24 cellular contexts compared by ENCODE assay signal in the genomic region with DNA sequence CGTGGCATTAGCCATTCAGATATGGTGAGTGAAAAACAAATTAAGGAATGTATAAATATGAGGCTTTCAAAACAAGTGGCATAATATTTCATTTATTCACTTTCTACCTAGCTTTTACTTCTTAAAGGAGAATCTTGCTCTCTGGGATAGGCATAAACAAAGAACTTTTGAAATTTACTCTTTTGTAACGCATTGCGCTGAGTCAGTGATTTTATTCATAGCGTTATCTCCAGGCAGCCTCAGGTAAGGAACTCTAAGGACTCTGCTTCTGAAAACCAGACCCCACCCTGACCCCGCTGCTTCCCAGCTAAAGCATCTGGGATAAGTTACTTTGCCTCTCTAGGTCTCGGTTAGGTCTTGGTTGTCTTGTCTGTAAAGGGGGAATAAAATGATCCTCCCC.
A peak's percentile ranks its signal among the peaks of the same experiment; 100 is the strongest.
DNase-seq lines count a peak whose midpoint lies in the region; ATAC-seq, FAIRE-seq and TF ChIP-seq lines count a peak whose summit lies in the region.
"Had no signal": no experiment of that assay in that cellular context is flagged by ENCODE, and none has a peak within 500 bp of the region (broad histone marks: within the 10 kb centered on the region; RNA-seq: fewer than 3 reads in every experiment).

No MANE protein-coding gene starts in this region.

- H3K14ac ChIP-seq in IMR-90 (replicated peaks; ENCODE audit: low read depth, low read length): no peak overlapping the region

- no peaks in the 10 kb centered on the region for H3K79me1 ChIP-seq in IMR-90 (ENCODE audit: low read depth in 1 of 2, low read length in 2 of 2)

- TF ChIP-seq RAD21 in HepG2 (CRISPR knock-in tag; IDR thresholded peaks at IDR 0.05) (no peak), IMR-90 (IDR thresholded peaks at IDR 0.05; ENCODE audit: low read length) (no peak)

- BruUV-seq in HepG2 (replicated peaks; lab: Mats Ljungman, UMichigan): no TSS peak
- BruUV-seq in IMR-90 (replicated peaks; lab: Mats Ljungman, UMichigan): no TSS peak

- intact Hi-C loops in HepG2 (cut with micrococcal nuclease; ENCODE audit: unreplicated experiment): no loop called here
- intact Hi-C loops in right lobe of liver (cut with DNase I): no loop called here
- intact Hi-C loops in IMR-90 (cut with micrococcal nuclease): no loop called here
- intact Hi-C loops in vagina (cut with DNase I): no loop called here

- no peak for TF ChIP-seq EP300 in HepG2 (IDR thresholded peaks at IDR 0.05; ENCODE audit: low read depth in 2 of 2, low read length in 2 of 2)
- no peak for TF ChIP-seq EP300 in HepG2 (CRISPR knock-in tag; IDR thresholded peaks at IDR 0.05; ENCODE audit: borderline replicate concordance)

- ATAC-seq in HepG2: no peak
- ATAC-seq in right lobe of liver: no peak
- no peak for ATAC-seq in IMR-90 (ENCODE audit: low read depth)
- no peak for ATAC-seq in GM18498 (IDR thresholded peaks at IDR 0.05; ENCODE audit: unreplicated experiment)
- ATAC-seq: CD8-positive, alpha-beta T cell; GM12878 had no signal

- 95% methylated on average over 6 of the region's 6 CpGs for WGBS in HepG2 (ENCODE audit: low lambda C conversion rate)
- WGBS in right lobe of liver (ENCODE audit: insufficient coverage, low coverage, low lambda C conversion rate, missing lambda C conversion rate): 92% methylated on average over 5 of the region's 6 CpGs
- WGBS in IMR-90 (ENCODE audit: extremely low coverage in 2 of 2, insufficient read length in 1 of 2), 2 experiments: 100% methylated on average over 3 of the region's 6 CpGs; no CpG with 5 or more reads in 1 of the 2 experiments

- TF ChIP-seq POLR2A in HepG2 (IDR thresholded peaks at IDR 0.05; ENCODE audit: insufficient read depth in 1 of 2, low read depth in 2 of 2, low read length in 2 of 2) (no peak), right lobe of liver (IDR thresholded peaks at IDR 0.05) (no peak), IMR-90 (IDR thresholded peaks at IDR 0.05; ENCODE audit: low read depth, low read length) (no peak), vagina (IDR thresholded peaks at IDR 0.05) (no peak)

- H3K56ac ChIP-seq in IMR-90 (ENCODE audit: extremely low read depth, insufficient read depth, low read length): no peak overlapping the region

- H3K9me3 ChIP-seq in HepG2 (ENCODE audit: low read length) (peaks cover 10% of the 10 kb centered on the region), right lobe of liver (no peaks in the 10 kb centered on the region), IMR-90 (ENCODE audit: control insufficient read depth, insufficient read depth, low read length) (peaks cover 8% of the 10 kb centered on the region), vagina (no peaks in the 10 kb centered on the region)

- H2BK20ac ChIP-seq in IMR-90 (ENCODE audit: low read depth, low read length): no peak overlapping the region

- H3K9ac ChIP-seq in HepG2 (ENCODE audit: insufficient read depth, low read depth, low read length) (no peak overlapping the region), IMR-90 (ENCODE audit: low read depth, low read length) (no peak overlapping the region)
- H3K9ac ChIP-seq: BLaER1 treated with 17β-estradiol and CSF1 and Interleukin-3, amounts not matched to agents 10 nM and 100 nM had no signal

- H3K4me3 Mint-ChIP-seq in nephron: no peak overlapping the region
- H3K4me3 Mint-ChIP-seq: B cell; CD4-positive, alpha-beta T cell; CD8-positive, alpha-beta T cell had no signal

- H3K9me3 Mint-ChIP-seq in nephron: peaks cover 18% of the 10 kb centered on the region

- H2AK5ac ChIP-seq in IMR-90 (ENCODE audit: low read depth, low read length): no peak overlapping the region

- no peak overlapping the region for H3K23ac ChIP-seq in IMR-90 (ENCODE audit: low read depth, low read length)

- peak overlapping the region; percentile 2 to 92 (median 64) for H3K27ac Mint-ChIP-seq in nephron
- H3K27ac Mint-ChIP-seq: B cell; CD4-positive, alpha-beta T cell; CD8-positive, alpha-beta T cell had no signal

- DNase-seq in HepG2 (ENCODE audit: low spot score): no peak
- no peak for DNase-seq in right lobe of liver
- no peak for DNase-seq in IMR-90
- DNase-seq in NCI-H82 treated with DMSO at 0.1 percent for 48 hours (lab: John Stamatoyannopoulos, UW; ENCODE audit: unreplicated experiment): no peak
- DNase-seq in vagina (ENCODE audit: extremely low spot score in 2 of 2): no peak
- DNase-seq: AML-193; CD4-positive, alpha-beta T cell; CD8-positive, alpha-beta T cell; DMS 273 treated with DMSO at 0.1 percent for 48 hours; DMS153; DMS53; DMS79; DND-41; EL; GDM1 had no signal

- CTCF ChIA-PET in HepG2 (lab: Yijun Ruan, JAX; ENCODE audit: low intra/inter-chr PET ratio, low total read pairs) (no interaction called here), IMR-90 (lab: Yijun Ruan, JAX) (no interaction called here)

- dilution Hi-C loops in IMR-90 (cut with HindIII; ENCODE audit: low sequenced_read_pairs, unreplicated experiment): no loop called here

- H2AFZ ChIP-seq in HepG2 (ENCODE audit: low read length): no peak overlapping the region
- no peak overlapping the region for H2AFZ ChIP-seq in IMR-90 (replicated peaks; ENCODE audit: low read length, poor library complexity)

- TF ChIP-seq CTCF in HepG2 (CRISPR knock-in tag; IDR thresholded peaks at IDR 0.05): no peak
- no peak for TF ChIP-seq CTCF in right lobe of liver (IDR thresholded peaks at IDR 0.05)
- no peak for TF ChIP-seq CTCF in IMR-90 (conservative IDR thresholded peaks at IDR 0.05; ENCODE audit: low read depth, low read length)
- TF ChIP-seq CTCF in nephron (IDR thresholded peaks at IDR 0.05; ENCODE audit: unreplicated experiment in 3 of 3): no peak
- TF ChIP-seq CTCF in vagina (IDR thresholded peaks at IDR 0.05): no peak

- in situ Hi-C loops in HepG2 (cut with HindIII; ENCODE audit: extremely low pct_ligation_motif_present, low pct_unique_long_range_greater_than_20kb) (no loop called here), IMR-90 (cut with MboI; ENCODE audit: low sequenced_read_pairs) (no loop called here)

- no peak overlapping the region; the same call in 1 of the 2 replicates for H3K4me2 ChIP-seq in HepG2 (ENCODE audit: low read depth, low read length)
- no peak overlapping the region for H3K4me2 ChIP-seq in IMR-90 (ENCODE audit: low read depth, low read length)
- H3K4me2 ChIP-seq: BLaER1 treated with 17β-estradiol and CSF1 and Interleukin-3, amounts not matched to agents 10 nM and 100 nM had no signal

- no peak overlapping the region for H4K91ac ChIP-seq in IMR-90 (ENCODE audit: insufficient read depth, low read depth, low read length)

- H3K36me3 ChIP-seq in HepG2 (replicated peaks in 1 of 2; ENCODE audit: control insufficient read depth in 1 of 2, insufficient read depth in 2 of 2, low read length in 2 of 2) (no peaks in the 10 kb centered on the region), right lobe of liver (no peaks in the 10 kb centered on the region), IMR-90 (ENCODE audit: control insufficient read depth, insufficient read depth, low read length) (no peaks in the 10 kb centered on the region), vagina (no peaks in the 10 kb centered on the region)

- no peaks in the 10 kb centered on the region for H3K27me3 ChIP-seq in HepG2 (ENCODE audit: control insufficient read depth in 1 of 2, insufficient read depth in 2 of 2, low read length in 2 of 2)
- no peaks in the 10 kb centered on the region for H3K27me3 ChIP-seq in right lobe of liver
- peaks cover 11% of the 10 kb centered on the region for H3K27me3 ChIP-seq in IMR-90 (ENCODE audit: control insufficient read depth, insufficient read depth, low read length)
- H3K27me3 ChIP-seq in vagina: no peaks in the 10 kb centered on the region

- H4K20me1 ChIP-seq in HepG2 (ENCODE audit: insufficient read depth, low read length): no peaks in the 10 kb centered on the region
- no peaks in the 10 kb centered on the region for H4K20me1 ChIP-seq in IMR-90 (ENCODE audit: insufficient read depth, low read length)
- H4K20me1 ChIP-seq: BLaER1 treated with 17β-estradiol and CSF1 and Interleukin-3, amounts not matched to agents 10 nM and 100 nM had no signal

- H4K5ac ChIP-seq in IMR-90 (ENCODE audit: low read depth, low read length): no peak overlapping the region

- H2BK5ac ChIP-seq in IMR-90 (ENCODE audit: low read depth, low read length, poor library complexity, severe bottlenecking): no peak overlapping the region

- FAIRE-seq in HepG2 (lab: Jason Lieb, UNC): no peak
- FAIRE-seq: GM12878, GM12892, GM19239 had no signal

- H3K36me3 Mint-ChIP-seq in nephron (ENCODE audit: low read depth): peaks cover 3% of the 10 kb centered on the region
- H3K36me3 Mint-ChIP-seq: CD8-positive, alpha-beta T cell had no signal

- H4K8ac ChIP-seq in IMR-90 (ENCODE audit: low read depth in 2 of 2, low read length in 2 of 2): no peak overlapping the region

- no peak overlapping the region for H3K18ac ChIP-seq in IMR-90 (ENCODE audit: low read depth, low read length)

- no peaks in the 10 kb centered on the region for H3K79me2 ChIP-seq in HepG2 (ENCODE audit: insufficient read depth, low read length)

- H3K4me3 ChIP-seq in HepG2 (replicated peaks in 1 of 3; ENCODE audit: insufficient read depth in 1 of 3, low read depth in 2 of 3, low read length in 3 of 3) (no peak overlapping the region), right lobe of liver (no peak overlapping the region), IMR-90 (ENCODE audit: insufficient read depth, low read depth, low read length) (no peak overlapping the region), vagina (no peak overlapping the region)
- H3K4me3 ChIP-seq: BLaER1 treated with 17β-estradiol and CSF1 and Interleukin-3, amounts not matched to agents 10 nM and 100 nM; GM12878 had no signal

- H2AK9ac ChIP-seq in IMR-90 (replicated peaks; ENCODE audit: low read depth, low read length, poor library complexity): no peak overlapping the region

- POLR2A ChIA-PET in HepG2 (lab: Yijun Ruan, JAX) (interaction anchor here (1.4 to 2.2 kb wide), 3 partner anchors 8 to 69 kb away, joined by 4 to 10 read pairs (median 8); no protein-coding TSS in a partner anchor), IMR-90 (lab: Charles Lee; ENCODE audit: unreplicated experiment) (no interaction called here)

- H3K9me1 ChIP-seq in IMR-90 (ENCODE audit: insufficient read depth, low read length): no peaks in the 10 kb centered on the region

- H3K27ac ChIP-seq in HepG2 (ENCODE audit: extremely low read length, insufficient read depth, low read length) (no peak overlapping the region), right lobe of liver (no peak overlapping the region), IMR-90 (ENCODE audit: insufficient read depth, low read length) (no peak overlapping the region), vagina (no peak overlapping the region)
- H3K27ac ChIP-seq: 22Rv1; BLaER1 treated with 17β-estradiol and CSF1 and Interleukin-3, amounts not matched to agents 10 nM and 100 nM; C4-2B had no signal

- H3K4me1 ChIP-seq in HepG2 (ENCODE audit: insufficient read depth, low read length) (peaks cover 36% of the 10 kb centered on the region), right lobe of liver (no peaks in the 10 kb centered on the region), IMR-90 (ENCODE audit: control insufficient read depth, insufficient read depth, low read length) (no peaks in the 10 kb centered on the region), vagina (no peaks in the 10 kb centered on the region)
- H3K4me1 ChIP-seq: BLaER1 treated with 17β-estradiol and CSF1 and Interleukin-3, amounts not matched to agents 10 nM and 100 nM had no signal

- H2BK120ac ChIP-seq in IMR-90 (ENCODE audit: low read depth, low read length): no peak overlapping the region

- no peak overlapping the region for H2BK15ac ChIP-seq in IMR-90 (ENCODE audit: low read depth, low read length)

- peaks cover 8% of the 10 kb centered on the region for H3K27me3 Mint-ChIP-seq in nephron (ENCODE audit: low read depth)

- peaks cover 40% of the 10 kb centered on the region for H3K4me1 Mint-ChIP-seq in nephron
- H3K4me1 Mint-ChIP-seq: B cell had no signal

- H3K4ac ChIP-seq in IMR-90 (ENCODE audit: low read depth, low read length): no peak overlapping the region
